In genomic region chr15:60070838-60071493, GRCh38 we compare ENCODE assay signal across 14 cellular contexts.
A peak's percentile ranks its signal among the peaks of the same experiment; 100 is the strongest.
DNase-seq lines count a peak whose midpoint lies in the region; ATAC-seq, FAIRE-seq and TF ChIP-seq lines count a peak whose summit lies in the region.
"Had no signal": no experiment of that assay in that cellular context is flagged by ENCODE, and none has a peak within 500 bp of the region (broad histone marks: within the 10 kb centered on the region; RNA-seq: fewer than 3 reads in every experiment).

No MANE protein-coding gene starts in this region.

- no peak overlapping the region for H3K4me3 ChIP-seq in HepG2 (replicated peaks in 1 of 3; ENCODE audit: insufficient read depth in 1 of 3, low read depth in 2 of 3, low read length in 3 of 3)

- no TSS peak for BruUV-seq in HepG2 (replicated peaks; lab: Mats Ljungman, UMichigan)

- FAIRE-seq in HepG2 (lab: Jason Lieb, UNC) = no peak
- FAIRE-seq: A204.1, G401.6 had no signal

- H3K9ac ChIP-seq in HepG2 (ENCODE audit: insufficient read depth, low read depth, low read length) = no peak overlapping the region

- no peaks in the 10 kb centered on the region for H3K9me3 ChIP-seq in HepG2 (ENCODE audit: low read length)

- TF ChIP-seq CTCF in foreskin keratinocyte (conservative IDR thresholded peaks at IDR 0.05) (no peak), HepG2 (CRISPR knock-in tag; IDR thresholded peaks at IDR 0.05) (no peak)

- peak; percentile 74 for DNase-seq in A172 (ENCODE audit: low spot score)
- DNase-seq in HPDE6-E6E7 (ENCODE audit: extremely low spot score) = peak; percentile 42
- DNase-seq in amniotic stem cell (lab: John Stamatoyannopoulos, UW) = peak; percentile 62
- peak; percentile 78 to 87 for DNase-seq in foreskin keratinocyte
- no peak for DNase-seq in HepG2 (ENCODE audit: low spot score)
- no peak for DNase-seq in nucleus accumbens (lab: John Stamatoyannopoulos, UW)
- no peak for DNase-seq in NOMO-1 treated with DMSO at 0.1 percent for 48 hours (lab: John Stamatoyannopoulos, UW; ENCODE audit: unreplicated experiment)
- DNase-seq: amygdala; MV-4-11; NCI-H69; stimulated activated naive B cell treated with anti-CD40 and anti-IgM and Interleukin-4, amounts not matched to agents 10 μg/mL and 1 μg/mL and 100 μg/mL, for 72 hours had no signal

- POLR2A ChIA-PET in HepG2 (lab: Yijun Ruan, JAX) = no interaction called here

- H4K20me1 ChIP-seq in HepG2 (ENCODE audit: insufficient read depth, low read length) = no peaks in the 10 kb centered on the region

- no peaks in the 10 kb centered on the region for H3K36me3 ChIP-seq in HepG2 (replicated peaks in 1 of 2; ENCODE audit: control insufficient read depth in 1 of 2, insufficient read depth in 2 of 2, low read length in 2 of 2)

- ATAC-seq in foreskin keratinocyte = peak; percentile 93
- no peak for ATAC-seq in HepG2
- ATAC-seq in HG03565 (IDR thresholded peaks at IDR 0.05; ENCODE audit: unreplicated experiment) = no peak
- ATAC-seq: stimulated activated naive B cell treated with anti-CD40 and anti-IgM and Interleukin-4, amounts not matched to agents 10 μg/mL and 1 μg/mL and 100 μg/mL, for 72 hours had no signal

- WGBS in HepG2 (ENCODE audit: low lambda C conversion rate) = 24% methylated on average over 8 of the region's 8 CpGs

- no peaks in the 10 kb centered on the region for H3K27me3 ChIP-seq in foreskin keratinocyte
- peaks cover 0 to 6% of the 10 kb centered on the region in 2 experiments; a peak in 1 of 5 replicates for H3K27me3 ChIP-seq in HepG2 (ENCODE audit: control insufficient read depth in 1 of 2, insufficient read depth in 2 of 2, low read length in 2 of 2)

- TF ChIP-seq RAD21 in HepG2 (CRISPR knock-in tag; IDR thresholded peaks at IDR 0.05) = no peak

- no peaks in the 10 kb centered on the region for H3K79me2 ChIP-seq in HepG2 (ENCODE audit: insufficient read depth, low read length)

- CTCF ChIA-PET in HepG2 (lab: Yijun Ruan, JAX; ENCODE audit: low intra/inter-chr PET ratio, low total read pairs) = no interaction called here

- H3K4me1 ChIP-seq in foreskin keratinocyte = peaks cover 4% of the 10 kb centered on the region
- H3K4me1 ChIP-seq in HepG2 (ENCODE audit: insufficient read depth, low read length) = no peaks in the 10 kb centered on the region

- H3K27ac ChIP-seq in foreskin keratinocyte (peak overlapping the region; percentile 18), HepG2 (ENCODE audit: extremely low read length, insufficient read depth, low read length) (no peak overlapping the region)

- H2AFZ ChIP-seq in HepG2 (ENCODE audit: low read length) = no peak overlapping the region

- intact Hi-C loops in HepG2 (cut with micrococcal nuclease; ENCODE audit: unreplicated experiment) = no loop called here

- TF ChIP-seq POLR2A in HepG2 (IDR thresholded peaks at IDR 0.05; ENCODE audit: insufficient read depth in 1 of 2, low read depth in 2 of 2, low read length in 2 of 2) = no peak

- in situ Hi-C loops in HepG2 (cut with HindIII; ENCODE audit: extremely low pct_ligation_motif_present, low pct_unique_long_range_greater_than_20kb) = no loop called here

- TF ChIP-seq EP300 in HepG2 (IDR thresholded peaks at IDR 0.05; ENCODE audit: low read depth in 2 of 2, low read length in 2 of 2) (no peak), HepG2 (CRISPR knock-in tag; IDR thresholded peaks at IDR 0.05; ENCODE audit: borderline replicate concordance) (no peak)

- no peak overlapping the region for H3K4me2 ChIP-seq in HepG2 (ENCODE audit: low read depth, low read length)

TF ChIP-seq in HepG2, 621 proteins besides CTCF, POLR2A, EP300 and RAD21:
- TF ChIP-seq ZNF562 (CRISPR knock-in tag; IDR thresholded peaks at IDR 0.05; ENCODE audit: borderline replicate concordance) (no peak), IRF9 (CRISPR knock-in tag; IDR thresholded peaks at IDR 0.05; ENCODE audit: borderline replicate concordance) (no peak), ZSCAN21 (CRISPR knock-in tag; IDR thresholded peaks at IDR 0.05; ENCODE audit: borderline replicate concordance) (no peak), FOSL2 (CRISPR knock-in tag; IDR thresholded peaks at IDR 0.05) (no peak), TBL1XR1 (IDR thresholded peaks at IDR 0.05; ENCODE audit: borderline replicate concordance, low read length, partially characterized antibody) (no peak)

Comparison
In these comparisons a context has a peak if more than half of its experiments do, and no peak if none do; other contexts are left out.
1. DNase-seq: peak in A172 (single experiment), HPDE6-E6E7 (single experiment), amniotic stem cell (single experiment) and foreskin keratinocyte (2 of 2); none in HepG2 (single experiment), nucleus accumbens (0 of 56) and NOMO-1 treated with DMSO at 0.1 percent for 48 hours (single experiment).